7 cellular contexts compared by ENCODE assay signal in the genomic region with DNA sequence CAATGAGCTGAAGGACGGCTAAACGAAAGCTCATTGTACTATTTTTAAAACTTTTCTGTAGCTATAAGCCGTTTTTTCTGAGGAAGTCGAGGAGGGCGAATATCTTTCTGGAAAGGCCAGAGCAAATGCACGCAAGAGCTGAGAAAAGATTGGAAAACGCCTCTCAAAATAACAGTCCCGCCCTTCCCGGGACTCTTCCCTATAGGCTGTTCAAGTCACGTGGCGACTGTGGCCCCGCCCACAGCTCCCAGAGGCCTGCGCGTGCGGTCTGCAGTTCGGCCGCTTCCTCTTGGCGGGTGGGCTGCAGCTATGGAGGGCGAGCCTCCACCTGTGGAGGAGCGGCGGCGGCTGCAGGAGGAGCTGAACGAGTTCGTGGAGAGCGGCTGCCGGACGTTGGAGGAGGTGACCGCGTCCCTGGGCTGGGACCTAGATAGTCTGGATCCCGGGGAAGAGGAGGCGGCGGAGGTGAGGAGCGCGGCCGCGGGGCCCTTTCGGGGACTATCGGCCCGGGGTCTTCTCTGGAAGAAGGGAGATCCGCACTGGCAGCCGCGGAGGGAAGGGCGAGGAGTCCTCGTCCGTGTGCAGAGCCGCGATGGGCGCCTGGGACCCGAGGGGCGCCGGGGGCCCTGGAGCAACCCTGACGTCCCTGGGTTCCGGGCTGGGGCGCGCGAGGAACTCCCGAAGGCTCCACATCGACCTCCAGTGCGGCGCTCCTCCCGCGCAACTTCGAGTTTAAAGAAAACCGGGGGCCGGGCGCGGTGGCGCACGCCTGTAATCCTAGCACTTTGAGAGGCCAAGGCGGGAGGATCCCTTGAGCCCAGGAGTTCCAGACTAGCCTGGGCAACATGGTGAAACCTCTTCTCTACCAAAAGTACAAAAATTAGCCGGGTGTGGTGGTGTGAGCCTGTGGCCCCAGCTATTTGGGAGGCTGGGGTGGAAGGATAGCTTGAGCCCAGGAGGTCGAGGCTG.
DNase-seq lines count a peak whose midpoint lies in the region; ATAC-seq and TF ChIP-seq lines count a peak whose summit lies in the region.

A gene with protein sequence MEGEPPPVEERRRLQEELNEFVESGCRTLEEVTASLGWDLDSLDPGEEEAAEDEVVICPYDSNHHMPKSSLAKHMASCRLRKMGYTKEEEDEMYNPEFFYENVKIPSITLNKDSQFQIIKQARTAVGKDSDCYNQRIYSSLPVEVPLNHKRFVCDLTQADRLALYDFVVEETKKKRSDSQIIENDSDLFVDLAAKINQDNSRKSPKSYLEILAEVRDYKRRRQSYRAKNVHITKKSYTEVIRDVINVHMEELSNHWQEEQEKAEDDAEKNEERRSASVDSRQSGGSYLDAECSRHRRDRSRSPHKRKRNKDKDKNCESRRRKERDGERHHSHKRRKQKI (plus strand): TSS at position 250 of the 969 bp plus-strand sequence. CDS start 60 bp downstream, at position 310.

- peak; percentile 88 for TF ChIP-seq POLR2A in GM18505 (IDR thresholded peaks at IDR 0.05; ENCODE audit: borderline replicate concordance, extremely low read depth, insufficient read depth, insufficient read length)

- ATAC-seq in GM18505 (IDR thresholded peaks at IDR 0.05; ENCODE audit: unreplicated experiment) (peak; percentile 100), HG02973 (IDR thresholded peaks at IDR 0.05; ENCODE audit: unreplicated experiment) (peak; percentile 99)

- peak within 1 kb of the TSS; percentile 86 for H3K4me3 ChIP-seq in astrocyte of the cerebellum (ENCODE audit: low read depth, low read length)

- peak; percentile 98 for DNase-seq in NCI-H2029 (lab: John Stamatoyannopoulos, UW)
- peak; percentile 77 for DNase-seq in T-helper 22 cell (ENCODE audit: low read depth)
- DNase-seq in astrocyte of the cerebellum (ENCODE audit: low read depth): peak; percentile 83
- DNase-seq in hippocampal formation (lab: John Stamatoyannopoulos, UW): peak; percentile 89 to 92
- peak; percentile 95 for DNase-seq in retina

- no peak for TF ChIP-seq CTCF in astrocyte of the cerebellum (IDR thresholded peaks at IDR 0.05; ENCODE audit: low read depth, low read length, missing control alignments)

- in situ Hi-C loops in astrocyte of the cerebellum (cut with HindIII; ENCODE audit: low sequenced_read_pairs): no loop called here

Comparison
In these comparisons a context has a peak if more than half of its experiments do, and no peak if none do; other contexts are left out.
1. Peak in every context shown above with its lines: DNase-seq, ATAC-seq and H3K4me3 ChIP-seq.